ENCODE assay signal across 1 cellular context in genomic region chr7:36604801-36605200, GRCh38.
TF ChIP-seq lines count a peak whose summit lies in the region.

No MANE protein-coding gene starts in this region.

TF ChIP-seq in SK-N-SH, 30 proteins besides CTCF, POLR2A, EP300 and RAD21 (continued from another document):
- no peak for TF ChIP-seq REST (IDR thresholded peaks at IDR 0.05; ENCODE audit: low read depth, low read length)
- no peak for TF ChIP-seq TCF12 (IDR thresholded peaks at IDR 0.05)
- no peak for TF ChIP-seq RCOR1 (IDR thresholded peaks at IDR 0.05; ENCODE audit: low read length)
- TF ChIP-seq FOSL2 (IDR thresholded peaks at IDR 0.05; ENCODE audit: borderline replicate concordance, low read depth) = no peak
